ENCODE assay signal across 8 cellular contexts in the genomic region with DNA sequence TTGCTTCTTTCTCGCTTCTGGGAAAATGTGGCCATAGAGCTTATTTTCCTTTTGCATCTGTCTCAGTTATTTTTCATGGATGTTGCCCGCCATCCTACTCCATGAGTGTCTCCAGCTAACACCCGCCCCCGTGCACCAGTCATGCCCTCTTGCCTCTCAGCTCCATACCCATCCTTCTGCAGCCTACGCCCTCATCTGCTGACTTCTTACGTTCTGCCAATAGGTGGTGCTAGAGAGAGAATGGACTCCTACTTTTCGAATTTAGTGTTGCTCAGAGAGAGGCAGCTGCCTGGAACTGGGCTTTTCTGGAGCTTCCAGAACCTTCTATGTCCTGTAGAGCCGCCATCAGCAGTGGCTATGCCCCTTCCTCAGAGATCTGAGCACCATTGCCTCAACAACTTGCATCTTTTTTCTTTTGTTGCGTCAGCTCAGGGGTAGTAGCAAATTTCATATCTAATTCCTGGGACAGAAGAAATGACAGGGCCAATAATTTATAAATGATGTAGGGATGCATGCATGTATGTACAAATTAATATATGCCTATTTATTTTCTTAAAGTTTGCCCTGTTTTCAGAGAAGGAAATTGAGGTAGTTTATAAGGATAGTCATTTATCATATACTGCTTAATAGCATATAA.
DNase-seq lines count a peak whose midpoint lies in the region; FAIRE-seq and TF ChIP-seq lines count a peak whose summit lies in the region.

No MANE protein-coding gene starts in this region.

- no peak overlapping the region for H3K27ac ChIP-seq in thyroid gland

- H3K27me3 ChIP-seq in thyroid gland, result no peaks in the 10 kb centered on the region

- in situ Hi-C loops in astrocyte of the spinal cord (cut with HindIII; ENCODE audit: low sequenced_read_pairs), result no loop called here

- intact Hi-C loops in thyroid gland (cut with DNase I), result loop anchor here (10.0 kb wide), 5 partner anchors 61 to 459 kb away; partner anchors contain the start of gene MYOCD

- TF ChIP-seq CTCF in astrocyte of the spinal cord (IDR thresholded peaks at IDR 0.05; ENCODE audit: low read depth, low read length) (peak; percentile 91), thyroid gland (IDR thresholded peaks at IDR 0.05) (peak; percentile 21 to 81 (median 63))

- peak; percentile 65 for FAIRE-seq in islet of Langerhans (lab: Jason Lieb, UNC)

- DNase-seq in NCI-H2227 (lab: John Stamatoyannopoulos, UW; ENCODE audit: unreplicated experiment) (peak; percentile 0), NCI-H2227 treated with DMSO at 0.1 percent for 48 hours (lab: John Stamatoyannopoulos, UW) (no peak), HCEC 1CT (peak; percentile 60), NCI-H1694 treated with DMSO at 0.1 percent for 48 hours (lab: John Stamatoyannopoulos, UW) (peak; percentile 0), astrocyte of the spinal cord (ENCODE audit: low read depth, low spot score) (peak; percentile 47), thyroid gland (peak; percentile 27 to 28)
- DNase-seq in activated CD8-positive, alpha-beta memory T cell treated with anti-CD3 and anti-CD28 coated beads, Interleukin-2, amount 50 U/mL, for 4 hours, result no peak

- H3K9me3 ChIP-seq in thyroid gland, result no peaks in the 10 kb centered on the region

- H3K36me3 ChIP-seq in thyroid gland, result no peaks in the 10 kb centered on the region

- no peak overlapping the region for H3K4me3 ChIP-seq in astrocyte of the spinal cord (ENCODE audit: low read depth, low read length)
- no peak overlapping the region for H3K4me3 ChIP-seq in thyroid gland (replicated peaks in 1 of 3)

- WGBS in thyroid gland, 2 donors, result 27 to 30% methylated on average over 9 of the region's 9 CpGs

- H3K4me1 ChIP-seq in thyroid gland, result no peaks in the 10 kb centered on the region

- TF ChIP-seq POLR2A in thyroid gland (IDR thresholded peaks at IDR 0.05), result no peak

Comparison
In these comparisons a context has a peak if more than half of its experiments do, and no peak if none do; other contexts are left out.
1. DNase-seq: peak in NCI-H2227 (single experiment), HCEC 1CT (single experiment), NCI-H1694 treated with DMSO at 0.1 percent for 48 hours (single experiment), astrocyte of the spinal cord (single experiment) and thyroid gland (2 of 2); none in NCI-H2227 treated with DMSO at 0.1 percent for 48 hours (single experiment) and activated CD8-positive, alpha-beta memory T cell treated with anti-CD3 and anti-CD28 coated beads, Interleukin-2, amount 50 U/mL, for 4 hours (single experiment).